ENCODE assay signal across 12 cellular contexts in the genomic region with DNA sequence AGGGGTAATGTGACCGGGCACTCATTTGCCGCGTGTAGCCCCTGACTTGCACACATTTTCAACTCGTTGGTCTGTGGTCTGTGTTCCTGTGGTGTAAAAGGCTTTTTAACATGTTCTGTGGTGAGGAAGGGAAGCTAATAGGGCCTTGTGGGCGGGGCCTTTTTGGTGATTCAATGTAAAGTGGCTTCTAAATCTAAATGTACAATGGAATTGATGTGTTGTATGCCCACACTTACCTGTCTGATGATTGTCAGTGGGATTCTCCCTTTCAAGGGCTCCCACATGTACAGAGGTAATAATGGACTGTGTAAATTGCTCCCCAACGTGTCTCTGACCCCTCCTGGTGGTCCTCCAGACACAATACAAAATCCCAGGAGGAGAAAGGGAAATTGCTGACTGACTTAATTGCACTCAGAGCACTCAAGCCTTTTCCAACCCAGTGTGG.
DNase-seq lines count a peak whose midpoint lies in the region; ATAC-seq, FAIRE-seq and TF ChIP-seq lines count a peak whose summit lies in the region.
"Had no signal": no experiment of that assay in that cellular context is flagged by ENCODE, and none has a peak within 500 bp of the region (broad histone marks: within the 10 kb centered on the region; RNA-seq: fewer than 3 reads in every experiment).

No MANE protein-coding gene starts in this region.

- FAIRE-seq in D721Med (lab: Jason Lieb, UNC): no peak
- FAIRE-seq: colon had no signal

- H3K4me1 Mint-ChIP-seq in central memory CD8-positive, alpha-beta T cell: peaks cover 15% of the 10 kb centered on the region

- H3K9me3 Mint-ChIP-seq in central memory CD8-positive, alpha-beta T cell: no peaks in the 10 kb centered on the region

- no peak for TF ChIP-seq CTCF in D721Med (IDR thresholded peaks at IDR 0.05; ENCODE audit: insufficient read depth, missing control alignments)

- no peak overlapping the region for H3K4me3 Mint-ChIP-seq in central memory CD8-positive, alpha-beta T cell

- H3K27ac Mint-ChIP-seq in central memory CD8-positive, alpha-beta T cell (ENCODE audit: low read depth): no peak overlapping the region

- no peaks in the 10 kb centered on the region for H3K27me3 Mint-ChIP-seq in central memory CD8-positive, alpha-beta T cell

- H3K36me3 Mint-ChIP-seq in central memory CD8-positive, alpha-beta T cell (ENCODE audit: insufficient read depth): peaks cover 7% of the 10 kb centered on the region

- ATAC-seq in central memory CD8-positive, alpha-beta T cell (replicated peaks; ENCODE audit: extremely low read depth, poor library complexity, severe bottlenecking): peak; percentile 75

- DNase-seq in NCI-H146 (lab: John Stamatoyannopoulos, UW) (peak; percentile 47), NCI-H146 treated with DMSO at 0.1 percent for 48 hours (lab: John Stamatoyannopoulos, UW; ENCODE audit: unreplicated experiment) (no peak), OCI-M1 (lab: John Stamatoyannopoulos, UW) (peak; percentile 93), DMS79 treated with DMSO at 0.1 percent for 48 hours (lab: John Stamatoyannopoulos, UW) (no peak), cerebellar nuclear complex (lab: John Stamatoyannopoulos, UW) (no peak), D721Med (ENCODE audit: insufficient read length, low spot score) (no peak)
- DNase-seq in central memory CD8-positive, alpha-beta T cell (ENCODE audit: low spot score in 2 of 2): peak in 1 of 2 donors; percentile 21
- DNase-seq in stimulated activated CD8-positive, alpha-beta memory T cell treated with anti-CD3 and anti-CD28 coated beads, Interleukin-15, amount 100 ng/mL, for 4 hours (ENCODE audit: low read depth in 2 of 2): peak; percentile 7 to 15
- DNase-seq: MM.1S, T-helper 9 cell, tibial artery had no signal

Comparison
In these comparisons a context has a peak if more than half of its experiments do, and no peak if none do; other contexts are left out.
1. DNase-seq: peak in NCI-H146 (single experiment), OCI-M1 (single experiment) and stimulated activated CD8-positive, alpha-beta memory T cell treated with anti-CD3 and anti-CD28 coated beads, Interleukin-15, amount 100 ng/mL, for 4 hours (2 of 2); none in NCI-H146 treated with DMSO at 0.1 percent for 48 hours (single experiment), DMS79 treated with DMSO at 0.1 percent for 48 hours (single experiment), cerebellar nuclear complex (0 of 2) and D721Med (single experiment).